Comparison of ENCODE assay signal across 22 cellular contexts in genomic region chr16:69478685-69479084, GRCh38. TPM values are rescaled to one million over a fixed set of nuclear protein-coding genes. Genes with fewer than 3 reads are reported as not detected.
DNase-seq lines count a peak whose midpoint lies in the region; ATAC-seq, FAIRE-seq and TF ChIP-seq lines count a peak whose summit lies in the region.
"Had no signal": no experiment of that assay in that cellular context is flagged by ENCODE, and none has a peak within 500 bp of the region (broad histone marks: within the 10 kb centered on the region; RNA-seq: fewer than 3 reads in every experiment).

No MANE protein-coding gene starts in this region.

- CTCF ChIA-PET in HEK293 (lab: Yijun Ruan, JAX): no interaction called here
- CTCF ChIA-PET in IMR-90 (lab: Yijun Ruan, JAX): interaction anchor here (1.0 kb wide), 1 partner anchor 17 kb away, joined by 3 read pairs; no protein-coding TSS in a partner anchor

- dilution Hi-C loops in IMR-90 (cut with HindIII; ENCODE audit: low sequenced_read_pairs, unreplicated experiment): no loop called here

- intact Hi-C loops in IMR-90 (cut with micrococcal nuclease): no loop called here
- intact Hi-C loops in esophagus squamous epithelium (cut with DNase I): no loop called here

- H3K9ac ChIP-seq in IMR-90 (ENCODE audit: low read depth, low read length): no peak overlapping the region
- H3K9ac ChIP-seq in mesenchymal stem cell (ENCODE audit: low read length): no peak overlapping the region
- H3K9ac ChIP-seq: GM23248 had no signal

- H3K56ac ChIP-seq in IMR-90 (ENCODE audit: extremely low read depth, insufficient read depth, low read length): no peak overlapping the region

- H4K91ac ChIP-seq in IMR-90 (ENCODE audit: insufficient read depth, low read depth, low read length): no peak overlapping the region; the same call in 1 of the 2 replicates
- H4K91ac ChIP-seq in mesenchymal stem cell (ENCODE audit: low read length): no peak overlapping the region

- no peak overlapping the region for H3K27ac ChIP-seq in HEK293 (ENCODE audit: extremely low read depth, low read depth, low read length)
- no peak overlapping the region for H3K27ac ChIP-seq in IMR-90 (ENCODE audit: insufficient read depth, low read length)
- H3K27ac ChIP-seq in mesenchymal stem cell (ENCODE audit: low read length, poor library complexity, severe bottlenecking): no peak overlapping the region
- no peak overlapping the region for H3K27ac ChIP-seq in esophagus squamous epithelium
- H3K27ac ChIP-seq: GM23248 had no signal

- H2BK20ac ChIP-seq in IMR-90 (ENCODE audit: low read depth, low read length): peak overlapping the region; percentile 55

- peak overlapping the region; percentile 63; the same call in 1 of the 2 replicates for H2AK5ac ChIP-seq in IMR-90 (ENCODE audit: low read depth, low read length)
- H2AK5ac ChIP-seq in mesenchymal stem cell (ENCODE audit: low read length, severe bottlenecking): peak overlapping the region; percentile 27

- H3K4me1 ChIP-seq in HEK293 (ENCODE audit: control insufficient read depth, insufficient read depth, low read length) (0 out of 2 replicates have a peak, but pooled peaks cover 3% of the 10 kb centered on the region), IMR-90 (ENCODE audit: control insufficient read depth, insufficient read depth, low read length) (peaks cover 33% of the 10 kb centered on the region), mesenchymal stem cell (ENCODE audit: control insufficient read depth, insufficient read depth, low read depth, low read length) (peaks cover 7% of the 10 kb centered on the region), esophagus squamous epithelium (peaks cover 14 to 40% (median 24%) of the 10 kb centered on the region in 3 donors)

- in situ Hi-C loops in IMR-90 (cut with MboI; ENCODE audit: low sequenced_read_pairs): no loop called here

- H2BK15ac ChIP-seq in IMR-90 (ENCODE audit: low read depth, low read length): peak overlapping the region; percentile 26; the same call in 1 of the 3 replicates
- no peak overlapping the region for H2BK15ac ChIP-seq in mesenchymal stem cell (ENCODE audit: low read depth, poor library complexity, severe bottlenecking)

- ATAC-seq in IMR-90 (ENCODE audit: low read depth): no peak
- ATAC-seq in GM18870 (IDR thresholded peaks at IDR 0.05; ENCODE audit: unreplicated experiment): no peak
- ATAC-seq: GM12878, HepG2 had no signal

- TF ChIP-seq RAD21 in IMR-90 (IDR thresholded peaks at IDR 0.05; ENCODE audit: low read length): no peak

- no peaks in the 10 kb centered on the region for H3K36me3 ChIP-seq in HEK293 (ENCODE audit: control insufficient read depth in 2 of 2, insufficient read depth in 1 of 2, low read length in 2 of 2)
- H3K36me3 ChIP-seq in IMR-90 (ENCODE audit: control insufficient read depth, insufficient read depth, low read length): no peaks in the 10 kb centered on the region
- H3K36me3 ChIP-seq in mesenchymal stem cell (ENCODE audit: control insufficient read depth in 1 of 2, insufficient read depth in 2 of 2, low read depth in 1 of 2, low read length in 2 of 2): no peaks in the 10 kb centered on the region
- H3K36me3 ChIP-seq in esophagus squamous epithelium: no peaks in the 10 kb centered on the region
- H3K36me3 ChIP-seq: BE2C, HAP-1 had no signal

- H3K23ac ChIP-seq in IMR-90 (ENCODE audit: low read depth, low read length): no peak overlapping the region
- H3K23ac ChIP-seq in mesenchymal stem cell (ENCODE audit: low read length in 2 of 2): no peak overlapping the region

- no peak overlapping the region for H3K18ac ChIP-seq in IMR-90 (ENCODE audit: low read depth, low read length)
- H3K18ac ChIP-seq in mesenchymal stem cell (ENCODE audit: low read depth in 1 of 2, low read length in 2 of 2): peak overlapping the region in 1 of 2 experiments; percentile 11

- H2BK120ac ChIP-seq in IMR-90 (ENCODE audit: low read depth, low read length): peak overlapping the region; percentile 59; the same call in 1 of the 2 replicates
- no peak overlapping the region for H2BK120ac ChIP-seq in mesenchymal stem cell (ENCODE audit: low read depth, low read length)

- no peak overlapping the region for H4K8ac ChIP-seq in IMR-90 (ENCODE audit: low read depth in 2 of 2, low read length in 2 of 2)
- no peak overlapping the region for H4K8ac ChIP-seq in mesenchymal stem cell (ENCODE audit: low read length)

- no TSS peak for BruUV-seq in IMR-90 (replicated peaks; lab: Mats Ljungman, UMichigan)

- 0 out of 2 replicates have a peak overlapping the region, but pooled peaks have one; percentile 26 for H3K4ac ChIP-seq in IMR-90 (ENCODE audit: low read depth, low read length)
- no peak overlapping the region for H3K4ac ChIP-seq in mesenchymal stem cell (ENCODE audit: low read depth in 1 of 2, low read length in 2 of 2)

- no peak for TF ChIP-seq CTCF in HEK293 (tag by site-specific recombination; IDR thresholded peaks at IDR 0.05)
- TF ChIP-seq CTCF in IMR-90 (conservative IDR thresholded peaks at IDR 0.05; ENCODE audit: low read depth, low read length): no peak
- no peak for TF ChIP-seq CTCF in esophagus squamous epithelium (IDR thresholded peaks at IDR 0.05)

- no peaks in the 10 kb centered on the region for H3K27me3 ChIP-seq in IMR-90 (ENCODE audit: control insufficient read depth, insufficient read depth, low read length)
- H3K27me3 ChIP-seq in mesenchymal stem cell (ENCODE audit: control insufficient read depth in 1 of 2, insufficient read depth in 1 of 2, low read length in 2 of 2): no peaks in the 10 kb centered on the region
- no peaks in the 10 kb centered on the region for H3K27me3 ChIP-seq in esophagus squamous epithelium
- H3K27me3 ChIP-seq: BE2C had no signal

- no peak overlapping the region for H4K5ac ChIP-seq in IMR-90 (ENCODE audit: low read depth, low read length)

- H4K20me1 ChIP-seq in IMR-90 (ENCODE audit: insufficient read depth, low read length): 0 out of 2 replicates have a peak, but pooled peaks cover 3% of the 10 kb centered on the region

- POLR2A ChIA-PET in HEK293 (lab: Yijun Ruan, JAX): no interaction called here
- POLR2A ChIA-PET in IMR-90 (lab: Charles Lee; ENCODE audit: unreplicated experiment): no interaction called here

- H3K79me1 ChIP-seq in IMR-90 (ENCODE audit: low read depth in 1 of 2, low read length in 2 of 2) (peaks cover 0 to 3% of the 10 kb centered on the region in 2 experiments; a peak in 1 of 4 replicates), mesenchymal stem cell (replicated peaks; ENCODE audit: low read length, poor library complexity, severe bottlenecking) (no peaks in the 10 kb centered on the region)

- H3K9me3 ChIP-seq in HEK293 (ENCODE audit: control insufficient read depth, insufficient read depth, low read depth, low read length) (no peaks in the 10 kb centered on the region), IMR-90 (ENCODE audit: control insufficient read depth, insufficient read depth, low read length) (no peaks in the 10 kb centered on the region), mesenchymal stem cell (ENCODE audit: control insufficient read depth, low read length) (no peaks in the 10 kb centered on the region), esophagus squamous epithelium (no peaks in the 10 kb centered on the region)
- H3K9me3 ChIP-seq: BE2C, HAP-1 had no signal

- no peak for FAIRE-seq in HTR-8/SVneo (lab: Jason Lieb, UNC)
- FAIRE-seq: A204.1, GM12878, GM19239 had no signal

- H3K4me2 ChIP-seq in IMR-90 (ENCODE audit: low read depth, low read length) (no peak overlapping the region), mesenchymal stem cell (ENCODE audit: low read length, poor library complexity, severe bottlenecking) (no peak overlapping the region)

- no peak overlapping the region for H3K4me3 ChIP-seq in HEK293 (ENCODE audit: low read depth, low read length)
- H3K4me3 ChIP-seq in IMR-90 (ENCODE audit: insufficient read depth, low read depth, low read length): no peak overlapping the region
- H3K4me3 ChIP-seq in mesenchymal stem cell (ENCODE audit: insufficient read depth in 1 of 2, low read depth in 1 of 2, low read length in 2 of 2): no peak overlapping the region
- no peak overlapping the region for H3K4me3 ChIP-seq in esophagus squamous epithelium
- H3K4me3 ChIP-seq: GM12878, GM23248, HAP-1 had no signal

- H2BK12ac ChIP-seq in mesenchymal stem cell (ENCODE audit: low read length in 2 of 2): peak overlapping the region in 1 of 2 experiments; percentile 45

- TF ChIP-seq POLR2A in IMR-90 (IDR thresholded peaks at IDR 0.05; ENCODE audit: low read depth, low read length): no peak
- TF ChIP-seq POLR2A in esophagus squamous epithelium (IDR thresholded peaks at IDR 0.05): no peak

- peaks cover 12% of the 10 kb centered on the region for H3K9me1 ChIP-seq in IMR-90 (ENCODE audit: insufficient read depth, low read length)

- DNase-seq in IMR-90 (no peak), mesenchymal stem cell (no peak), HTR-8/SVneo (ENCODE audit: insufficient read length, low spot score) (no peak), esophagus squamous epithelium (lab: John Stamatoyannopoulos, UW) (no peak)
- DNase-seq: ACHN; BE2C; C1 segment of cervical spinal cord; CD4-positive, CD25-positive, alpha-beta regulatory T cell; CD8-positive, alpha-beta memory T cell; COR-L47; DMS 273 treated with DMSO at 0.1 percent for 48 hours; DMS53; DND-41; EL; GM23248 had no signal

- no peak overlapping the region for H3K14ac ChIP-seq in IMR-90 (replicated peaks; ENCODE audit: low read depth, low read length)
- H3K14ac ChIP-seq in mesenchymal stem cell (ENCODE audit: low read length in 2 of 2): no peak overlapping the region

- H2AFZ ChIP-seq in IMR-90 (replicated peaks; ENCODE audit: low read length, poor library complexity): no peak overlapping the region
- no peak overlapping the region for H2AFZ ChIP-seq in mesenchymal stem cell (ENCODE audit: low read depth, low read length)
- H2AFZ ChIP-seq: GM23248 had no signal

- WGBS in IMR-90 (ENCODE audit: extremely low coverage in 2 of 2, insufficient read length in 1 of 2), 2 experiments: no CpG with 5 or more reads among the region's 6 CpGs
- WGBS in mesenchymal stem cell: 94% methylated on average over 3 of the region's 6 CpGs
- 94% methylated on average over 3 to 6 of the region's 6 CpGs for WGBS in esophagus squamous epithelium, 2 donors

- H2BK5ac ChIP-seq in IMR-90 (ENCODE audit: low read depth, low read length, poor library complexity, severe bottlenecking): no peak overlapping the region
- H2BK5ac ChIP-seq in mesenchymal stem cell (ENCODE audit: low read depth, low read length, poor library complexity, severe bottlenecking): no peak overlapping the region

- no peak overlapping the region for H2AK9ac ChIP-seq in IMR-90 (replicated peaks; ENCODE audit: low read depth, low read length, poor library complexity)

TF ChIP-seq in HEK293, 187 proteins besides CTCF, POLR2A, EP300 and RAD21 (continues in another document):
- no peak for TF ChIP-seq KLF8 (tag by site-specific recombination; IDR thresholded peaks at IDR 0.05)

TF ChIP-seq in IMR-90, 13 proteins besides CTCF, POLR2A, EP300 and RAD21 (continues in another document):
- no peak for TF ChIP-seq NFE2L2 (IDR thresholded peaks at IDR 0.05; ENCODE audit: low read depth, low read length)

RNA-seq across cellular contexts. Expression of gene CYB5B, which starts 54.3 kb away (rescaled TPM):
- total RNA-seq in IMR-90 (2012; rRNA removed) (102 and 106 TPM in 2 replicates), esophagus squamous epithelium (10 to 100 TPM; 23.7 to 45.7 (median 39.6) TPM)
- polyA plus RNA-seq in IMR-90 (2012; rRNA removed): 76.1 and 100 TPM in 2 replicates
- 10.7 and 23.7 TPM in 2 replicates for polyA plus RNA-seq in IMR-90 (2012; cell fraction: cytosol; rRNA removed)
- 7.0 and 46.0 TPM in 2 replicates for polyA plus RNA-seq in IMR-90 (2012; cell fraction: nucleus; rRNA removed; ENCODE audit: low replicate concordance)
- 379 TPM for polyA plus RNA-seq in mesenchymal stem cell (2013, experiment 1 of 2)
- 384 TPM for polyA plus RNA-seq in mesenchymal stem cell (2013, experiment 2 of 2)
